8 cellular contexts compared by ENCODE assay signal in the genomic region with DNA sequence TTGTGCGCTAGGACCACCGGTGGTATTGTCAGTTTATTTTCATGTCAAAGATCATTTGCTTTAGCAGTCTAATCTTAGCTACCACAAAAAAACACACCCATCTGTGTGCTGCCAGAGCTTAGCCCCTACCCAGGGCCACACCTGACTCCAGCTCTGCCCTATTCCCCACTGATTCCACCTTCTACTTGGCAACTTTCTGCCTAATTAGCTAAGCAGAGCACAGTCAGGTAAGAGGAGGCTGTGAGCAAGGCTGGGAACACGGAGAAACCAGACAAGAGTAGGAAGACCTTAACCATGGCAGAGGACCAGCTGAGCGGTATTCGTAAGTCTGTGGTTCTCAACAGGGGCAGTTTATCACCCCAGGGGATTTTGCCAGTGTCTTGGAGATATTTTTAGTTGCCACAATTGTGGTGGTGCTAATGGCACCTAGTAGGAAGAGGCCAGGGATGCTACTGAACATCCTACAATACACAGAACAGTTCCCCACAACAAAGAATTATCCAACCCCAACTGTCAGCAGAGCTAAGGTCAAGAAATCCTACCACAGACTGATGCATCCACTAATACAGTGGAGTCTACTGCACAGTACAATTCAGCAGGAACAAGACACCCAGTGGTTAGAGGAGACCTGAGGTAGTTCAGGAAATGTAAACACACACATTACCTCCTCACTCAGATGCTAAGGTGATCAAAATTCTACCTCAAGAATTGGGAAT.
A peak's percentile ranks its signal among the peaks of the same experiment; 100 is the strongest.
DNase-seq lines count a peak whose midpoint lies in the region; ATAC-seq and TF ChIP-seq lines count a peak whose summit lies in the region.

No MANE protein-coding gene starts in this region.

- peak; percentile 43 for ATAC-seq in GM19468 (IDR thresholded peaks at IDR 0.05; ENCODE audit: extremely low read depth, unreplicated experiment)
- peak in 1 of 2 donors; percentile 19 for ATAC-seq in upper lobe of left lung (ENCODE audit: low FRiP score in 2 of 2)

- no peak for TF ChIP-seq POLR2A in upper lobe of left lung (IDR thresholded peaks at IDR 0.05)

- H3K27me3 ChIP-seq in BLaER1 treated with 17β-estradiol and CSF1 and Interleukin-3, amounts not matched to agents 10 nM and 100 nM, result no peaks in the 10 kb centered on the region
- H3K27me3 ChIP-seq in effector memory CD4-positive, alpha-beta T cell (replicated peaks; ENCODE audit: control insufficient read depth, insufficient read depth, low read length, poor library complexity, severe bottlenecking), result no peaks in the 10 kb centered on the region
- H3K27me3 ChIP-seq in upper lobe of left lung, result no peaks in the 10 kb centered on the region
- no peaks in the 10 kb centered on the region for H3K27me3 ChIP-seq in MG63

- H3K4me3 ChIP-seq in BLaER1 treated with 17β-estradiol and CSF1 and Interleukin-3, amounts not matched to agents 10 nM and 100 nM, result peak overlapping the region; percentile 29 to 61 (median 48); a peak in 19 of 20 replicates
- peak overlapping the region; percentile 61 for H3K4me3 ChIP-seq in effector memory CD4-positive, alpha-beta T cell (ENCODE audit: insufficient read depth, low read depth, low read length, poor library complexity, severe bottlenecking)
- H3K4me3 ChIP-seq in upper lobe of left lung (peak overlapping the region in 3 of 4 donors; percentile 5 to 36 (median 24)), MG63 (no peak overlapping the region)

- H3K4me2 ChIP-seq in BLaER1 treated with 17β-estradiol and CSF1 and Interleukin-3, amounts not matched to agents 10 nM and 100 nM, result peak overlapping the region; percentile 85 to 98 (median 92)

- H3K36me3 ChIP-seq in BLaER1 treated with 17β-estradiol and CSF1 and Interleukin-3, amounts not matched to agents 10 nM and 100 nM, result peaks cover 0 to 4% (median 0%) of the 10 kb centered on the region in 11 experiments; a peak in 1 of 22 replicates
- no peaks in the 10 kb centered on the region for H3K36me3 ChIP-seq in effector memory CD4-positive, alpha-beta T cell (ENCODE audit: control insufficient read depth, insufficient read depth, low read length)
- H3K36me3 ChIP-seq in upper lobe of left lung (no peaks in the 10 kb centered on the region), MG63 (no peaks in the 10 kb centered on the region)

- no peak for TF ChIP-seq CTCF in upper lobe of left lung (IDR thresholded peaks at IDR 0.05)

- peak overlapping the region in 10 of 11 experiments; percentile 32 to 71 (median 54); a peak in 20 of 22 replicates for H3K27ac ChIP-seq in BLaER1 treated with 17β-estradiol and CSF1 and Interleukin-3, amounts not matched to agents 10 nM and 100 nM
- peak overlapping the region; percentile 65 for H3K27ac ChIP-seq in effector memory CD4-positive, alpha-beta T cell (ENCODE audit: insufficient read depth, low read length, poor library complexity, severe bottlenecking)
- peak overlapping the region; percentile 34 to 76 (median 57) for H3K27ac ChIP-seq in upper lobe of left lung

- H3K4me1 ChIP-seq in BLaER1 treated with 17β-estradiol and CSF1 and Interleukin-3, amounts not matched to agents 10 nM and 100 nM, result peaks cover 14 to 35% (median 27%) of the 10 kb centered on the region in 10 experiments
- H3K4me1 ChIP-seq in effector memory CD4-positive, alpha-beta T cell (ENCODE audit: control insufficient read depth, insufficient read depth, low read length, poor library complexity, severe bottlenecking), result peaks cover 8% of the 10 kb centered on the region
- H3K4me1 ChIP-seq in upper lobe of left lung, result peaks cover 10 to 23% (median 15%) of the 10 kb centered on the region in 4 donors

- TF ChIP-seq EP300 in upper lobe of left lung (IDR thresholded peaks at IDR 0.05), result no peak

- peak overlapping the region; percentile 43 to 71 (median 60); a peak in 21 of 22 replicates for H3K9ac ChIP-seq in BLaER1 treated with 17β-estradiol and CSF1 and Interleukin-3, amounts not matched to agents 10 nM and 100 nM

- DNase-seq in KG1 (lab: John Stamatoyannopoulos, UW), result peak; percentile 42
- DNase-seq in effector memory CD4-positive, alpha-beta T cell, result no peak
- no peak for DNase-seq in upper lobe of left lung
- DNase-seq in MG63, result no peak
- no peak for DNase-seq in medulla oblongata (ENCODE audit: extremely low spot score)
- no peak for DNase-seq in nucleus accumbens (lab: John Stamatoyannopoulos, UW)

- peaks cover 0 to 52% (median 0%) of the 10 kb centered on the region in 11 experiments; a peak in 3 of 22 replicates for H4K20me1 ChIP-seq in BLaER1 treated with 17β-estradiol and CSF1 and Interleukin-3, amounts not matched to agents 10 nM and 100 nM

- 29 to 41% methylated on average over 3 to 5 of the region's 5 CpGs for WGBS in upper lobe of left lung, 2 donors

- H3K9me3 ChIP-seq in BLaER1 treated with 17β-estradiol and CSF1 and Interleukin-3, amounts not matched to agents 10 nM and 100 nM (replicated peaks in 1 of 11), result peaks cover under 1 to 15% (median 11%) of the 10 kb centered on the region in 11 experiments; a peak in 21 of 22 replicates
- no peaks in the 10 kb centered on the region for H3K9me3 ChIP-seq in effector memory CD4-positive, alpha-beta T cell (ENCODE audit: control insufficient read depth, low read length)
- H3K9me3 ChIP-seq in upper lobe of left lung (no peaks in the 10 kb centered on the region), MG63 (no peaks in the 10 kb centered on the region)
